ENCODE assay signal across 1 cellular context in genomic region chr14:24442240-24443052, GRCh38.
TF ChIP-seq lines count a peak whose summit lies in the region.

TSS of gene SDR39U1 (minus strand) at chr14:24442776. CDS start at chr14:24442769, 7 bp downstream.

TF ChIP-seq in GM12878, 131 proteins besides CTCF, POLR2A, EP300 and RAD21 (continued from another document):
- TF ChIP-seq PRDM15 (CRISPR knock-in tag; IDR thresholded peaks at IDR 0.05): 0 out of 2 replicates have a peak, but pooled peaks have one; percentile 23
- TF ChIP-seq NFIC (IDR thresholded peaks at IDR 0.05; ENCODE audit: low read depth, low read length): peak; percentile 18; the same call in 1 of the 2 replicates
- TF ChIP-seq MYB (IDR thresholded peaks at IDR 0.05; ENCODE audit: borderline replicate concordance, low read depth, low read length): no peak
- TF ChIP-seq EGR1 (IDR thresholded peaks at IDR 0.05; ENCODE audit: borderline replicate concordance in 1 of 2, low read depth in 2 of 2, low read length in 2 of 2): 0 out of 3 replicates have a peak, but pooled peaks of 1 of the 2 experiments have one; percentile 16
- 0 out of 3 replicates have a peak, but pooled peaks have one; percentile 11 for TF ChIP-seq POU2F2 (IDR thresholded peaks at IDR 0.05; ENCODE audit: borderline replicate concordance, low read depth, low read length)
- peak; percentile 93 for TF ChIP-seq SREBF1 (IDR thresholded peaks at IDR 0.05; ENCODE audit: low read length)
- TF ChIP-seq ZNF207 (IDR thresholded peaks at IDR 0.05; ENCODE audit: borderline replicate concordance): 0 out of 2 replicates have a peak, but pooled peaks have one; percentile 47
- TF ChIP-seq IKZF1 (conservative IDR thresholded peaks at IDR 0.05): peak; percentile 85
- peak; percentile 50 to 63; a peak in 2 of 4 replicates for TF ChIP-seq IKZF2 (IDR thresholded peaks at IDR 0.05)
- peak; percentile 84; the same call in 1 of the 2 replicates for TF ChIP-seq ATF7 (IDR thresholded peaks at IDR 0.05; ENCODE audit: low read depth)
- TF ChIP-seq, protein P1, sequence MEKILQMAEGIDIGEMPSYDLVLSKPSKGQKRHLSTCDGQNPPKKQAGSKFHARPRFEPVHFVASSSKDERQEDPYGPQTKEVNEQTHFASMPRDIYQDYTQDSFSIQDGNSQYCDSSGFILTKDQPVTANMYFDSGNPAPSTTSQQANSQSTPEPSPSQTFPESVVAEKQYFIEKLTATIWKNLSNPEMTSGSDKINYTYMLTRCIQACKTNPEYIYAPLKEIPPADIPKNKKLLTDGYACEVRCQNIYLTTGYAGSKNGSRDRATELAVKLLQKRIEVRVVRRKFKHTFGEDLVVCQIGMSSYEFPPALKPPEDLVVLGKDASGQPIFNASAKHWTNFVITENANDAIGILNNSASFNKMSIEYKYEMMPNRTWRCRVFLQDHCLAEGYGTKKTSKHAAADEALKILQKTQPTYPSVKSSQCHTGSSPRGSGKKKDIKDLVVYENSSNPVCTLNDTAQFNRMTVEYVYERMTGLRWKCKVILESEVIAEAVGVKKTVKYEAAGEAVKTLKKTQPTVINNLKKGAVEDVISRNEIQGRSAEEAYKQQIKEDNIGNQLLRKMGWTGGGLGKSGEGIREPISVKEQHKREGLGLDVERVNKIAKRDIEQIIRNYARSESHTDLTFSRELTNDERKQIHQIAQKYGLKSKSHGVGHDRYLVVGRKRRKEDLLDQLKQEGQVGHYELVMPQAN (conservative IDR thresholded peaks at IDR 0.05): 0 out of 2 replicates have a peak, but pooled peaks have one; percentile 44
- TF ChIP-seq WRNIP1 (IDR thresholded peaks at IDR 0.05; ENCODE audit: borderline replicate concordance, low read depth, low read length): 0 out of 2 replicates have a peak, but pooled peaks have one; percentile 41
- TF ChIP-seq, protein P2, sequence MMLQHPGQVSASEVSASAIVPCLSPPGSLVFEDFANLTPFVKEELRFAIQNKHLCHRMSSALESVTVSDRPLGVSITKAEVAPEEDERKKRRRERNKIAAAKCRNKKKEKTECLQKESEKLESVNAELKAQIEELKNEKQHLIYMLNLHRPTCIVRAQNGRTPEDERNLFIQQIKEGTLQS (IDR thresholded peaks at IDR 0.05; ENCODE audit: borderline replicate concordance, extremely low read depth, low read depth, low read length): peak; percentile 56; the same call in 1 of the 2 replicates
